Comparison of ENCODE assay signal across 10 cellular contexts in the genomic region with DNA sequence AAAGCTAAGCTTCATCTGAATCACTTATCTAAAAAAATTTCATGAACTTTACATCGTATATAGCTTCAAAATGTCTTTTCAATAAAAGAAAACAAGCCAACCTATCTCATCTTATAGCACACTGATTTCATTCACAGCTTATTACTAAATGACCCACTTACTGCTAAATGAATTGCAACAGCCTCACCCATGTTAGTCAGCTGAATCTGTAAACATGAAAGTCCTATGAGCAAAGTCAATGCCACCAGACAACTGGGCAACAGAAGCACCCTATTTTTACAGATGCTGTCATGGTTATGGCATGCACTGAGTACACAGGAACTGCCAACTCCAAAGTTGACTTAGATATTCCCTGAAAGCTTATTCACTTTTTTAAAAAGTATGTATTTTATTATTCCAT. TPM values are rescaled to one million over a fixed set of nuclear protein-coding genes. Genes with fewer than 3 reads are reported as not detected.
A peak's percentile ranks its signal among the peaks of the same experiment; 100 is the strongest.
DNase-seq lines count a peak whose midpoint lies in the region; ATAC-seq and TF ChIP-seq lines count a peak whose summit lies in the region.
"Had no signal": no experiment of that assay in that cellular context is flagged by ENCODE, and none has a peak within 500 bp of the region (broad histone marks: within the 10 kb centered on the region; RNA-seq: fewer than 3 reads in every experiment).

No MANE protein-coding gene starts in this region.

- no peaks in the 10 kb centered on the region for H3K27me3 Mint-ChIP-seq in activated CD8-positive, alpha-beta T cell treated with anti-CD3 and anti-CD28 coated beads for 36 hours
- H3K27me3 Mint-ChIP-seq: dendritic cell treated with granulocyte-macrophage colony-stimulating factor and Interleukin-4, amounts not matched to agents 40 ng/mL and 50 ng/mL, for 4 days had no signal

- H3K36me3 ChIP-seq in SJCRH30: 0 out of 2 replicates have a peak, but pooled peaks cover 3% of the 10 kb centered on the region
- no peaks in the 10 kb centered on the region for H3K36me3 ChIP-seq in prostate gland

- H3K9me3 ChIP-seq in SJCRH30 (replicated peaks) (no peaks in the 10 kb centered on the region), prostate gland (no peaks in the 10 kb centered on the region)

- H3K4me3 ChIP-seq in SJCRH30 (no peak overlapping the region), fibroblast of the aortic adventitia (ENCODE audit: low read depth, low read length) (no peak overlapping the region), prostate gland (no peak overlapping the region)

- TF ChIP-seq CTCF in fibroblast of the aortic adventitia (IDR thresholded peaks at IDR 0.05; ENCODE audit: insufficient read depth, low read length): no peak
- TF ChIP-seq CTCF in prostate gland (IDR thresholded peaks at IDR 0.05): no peak
- no peak for TF ChIP-seq CTCF in activated CD8-positive, alpha-beta T cell treated with anti-CD3 and anti-CD28 coated beads for 36 hours (IDR thresholded peaks at IDR 0.05)

- POLR2A ChIA-PET in activated CD8-positive, alpha-beta T cell treated with anti-CD3 and anti-CD28 coated beads for 36 hours (lab: Charles Lee): no interaction called here

- peak; percentile 94 for DNase-seq in EH (ENCODE audit: low read depth)
- DNase-seq in SJCRH30: peak; percentile 13 to 17
- peak; percentile 89 for DNase-seq in fibroblast of the aortic adventitia (ENCODE audit: low read depth)
- peak; percentile 51 for DNase-seq in prostate gland (ENCODE audit: low spot score)
- no peak for DNase-seq in activated CD8-positive, alpha-beta T cell treated with anti-CD3 and anti-CD28 coated beads for 36 hours
- DNase-seq in effector CD8-positive, alpha-beta T cell (lab: John Stamatoyannopoulos, UW): no peak
- no peak for DNase-seq in Ammon's horn (ENCODE audit: low spot score)
- DNase-seq: activated CD8-positive, alpha-beta T cell treated with anti-CD3 and anti-CD28 coated beads, Interleukin-2, amount 10 ng/mL, durations not matched to agents 7 days and 5 days had no signal

- peaks cover 7% of the 10 kb centered on the region; the same call in 1 of the 2 replicates for H3K4me1 ChIP-seq in SJCRH30
- no peaks in the 10 kb centered on the region for H3K4me1 ChIP-seq in prostate gland (replicated peaks)

- H3K4me1 Mint-ChIP-seq in activated CD8-positive, alpha-beta T cell treated with anti-CD3 and anti-CD28 coated beads for 36 hours (ENCODE audit: low read depth): no peaks in the 10 kb centered on the region

- ATAC-seq in HG03097 (IDR thresholded peaks at IDR 0.05; ENCODE audit: low FRiP score, unreplicated experiment): no peak
- ATAC-seq in activated CD8-positive, alpha-beta T cell treated with anti-CD3 and anti-CD28 coated beads for 36 hours: no peak
- ATAC-seq: activated CD8-positive, alpha-beta T cell treated with anti-CD3 and anti-CD28 coated beads, Interleukin-2, amount 10 ng/mL, durations not matched to agents 7 days and 5 days had no signal

- TF ChIP-seq POLR2A in prostate gland (IDR thresholded peaks at IDR 0.05): no peak

- no peaks in the 10 kb centered on the region for H3K9me3 Mint-ChIP-seq in activated CD8-positive, alpha-beta T cell treated with anti-CD3 and anti-CD28 coated beads for 36 hours
- H3K9me3 Mint-ChIP-seq: dendritic cell treated with granulocyte-macrophage colony-stimulating factor and Interleukin-4, amounts not matched to agents 40 ng/mL and 50 ng/mL, for 4 days had no signal

- peak overlapping the region; percentile 36; the same call in 1 of the 2 replicates for H3K27ac ChIP-seq in SJCRH30
- no peak overlapping the region for H3K27ac ChIP-seq in prostate gland

- H3K27me3 ChIP-seq in SJCRH30 (no peaks in the 10 kb centered on the region), prostate gland (replicated peaks; ENCODE audit: insufficient read depth) (no peaks in the 10 kb centered on the region)

- CTCF ChIA-PET in activated CD8-positive, alpha-beta T cell treated with anti-CD3 and anti-CD28 coated beads for 36 hours (lab: Charles Lee): no interaction called here

- intact Hi-C loops in prostate gland (cut with DNase I): no loop called here
- intact Hi-C loops in activated CD8-positive, alpha-beta T cell treated with anti-CD3 and anti-CD28 coated beads for 36 hours (cut with micrococcal nuclease): no loop called here

- H3K36me3 Mint-ChIP-seq in activated CD8-positive, alpha-beta T cell treated with anti-CD3 and anti-CD28 coated beads for 36 hours (ENCODE audit: low read depth): no peaks in the 10 kb centered on the region

- H3K4me3 Mint-ChIP-seq in activated CD8-positive, alpha-beta T cell treated with anti-CD3 and anti-CD28 coated beads for 36 hours: no peak overlapping the region
- H3K4me3 Mint-ChIP-seq: activated CD8-positive, alpha-beta T cell treated with anti-CD3 and anti-CD28 coated beads, Interleukin-2, amount 10 ng/mL, durations not matched to agents 7 days and 5 days; dendritic cell treated with granulocyte-macrophage colony-stimulating factor and Interleukin-4, amounts not matched to agents 40 ng/mL and 50 ng/mL, for 4 days had no signal

- 79% methylated on average over 1 of the region's 1 CpG for WGBS in prostate gland

- no peak overlapping the region for H3K27ac Mint-ChIP-seq in activated CD8-positive, alpha-beta T cell treated with anti-CD3 and anti-CD28 coated beads for 36 hours
- H3K27ac Mint-ChIP-seq: activated CD8-positive, alpha-beta T cell treated with anti-CD3 and anti-CD28 coated beads, Interleukin-2, amount 10 ng/mL, durations not matched to agents 7 days and 5 days; dendritic cell treated with granulocyte-macrophage colony-stimulating factor and Interleukin-4, amounts not matched to agents 40 ng/mL and 50 ng/mL, for 4 days had no signal

RNA-seq across cellular contexts. Expression of a gene that starts 41.2 kb away (rescaled TPM):
- 63.9 and 87.9 TPM in 2 replicates for total RNA-seq in SJCRH30 (2014; rRNA removed; shearing (Covaris generic))
- total RNA-seq in fibroblast of the aortic adventitia (ENCODE audit: low replicate concordance) (505 and 613 TPM in 2 replicates), prostate gland (100 to 1,000 TPM; 131 to 242 TPM)
- total RNA-seq in activated CD8-positive, alpha-beta T cell treated with anti-CD3 and anti-CD28 coated beads for 36 hours: 1 to 10 TPM; 1.3 to 1.7 TPM

Comparison
In these comparisons a context has a peak if more than half of its experiments do, and no peak if none do; other contexts are left out.
1. DNase-seq: peak in EH (single experiment), SJCRH30 (2 of 2), fibroblast of the aortic adventitia (single experiment) and prostate gland (single experiment); none in activated CD8-positive, alpha-beta T cell treated with anti-CD3 and anti-CD28 coated beads for 36 hours (single experiment), effector CD8-positive, alpha-beta T cell (single experiment) and Ammon's horn (single experiment).
2. RNA of a gene that starts 41.2 kb away (total RNA-seq): 505 to 613 TPM in fibroblast of the aortic adventitia, 131 to 242 TPM in prostate gland and 63.9 to 87.9 TPM in SJCRH30; 1.3 to 1.7 TPM in activated CD8-positive, alpha-beta T cell treated with anti-CD3 and anti-CD28 coated beads for 36 hours; every median in the first group is over 10 times any median in the second.